8 cellular contexts compared by ENCODE assay signal in the genomic region with DNA sequence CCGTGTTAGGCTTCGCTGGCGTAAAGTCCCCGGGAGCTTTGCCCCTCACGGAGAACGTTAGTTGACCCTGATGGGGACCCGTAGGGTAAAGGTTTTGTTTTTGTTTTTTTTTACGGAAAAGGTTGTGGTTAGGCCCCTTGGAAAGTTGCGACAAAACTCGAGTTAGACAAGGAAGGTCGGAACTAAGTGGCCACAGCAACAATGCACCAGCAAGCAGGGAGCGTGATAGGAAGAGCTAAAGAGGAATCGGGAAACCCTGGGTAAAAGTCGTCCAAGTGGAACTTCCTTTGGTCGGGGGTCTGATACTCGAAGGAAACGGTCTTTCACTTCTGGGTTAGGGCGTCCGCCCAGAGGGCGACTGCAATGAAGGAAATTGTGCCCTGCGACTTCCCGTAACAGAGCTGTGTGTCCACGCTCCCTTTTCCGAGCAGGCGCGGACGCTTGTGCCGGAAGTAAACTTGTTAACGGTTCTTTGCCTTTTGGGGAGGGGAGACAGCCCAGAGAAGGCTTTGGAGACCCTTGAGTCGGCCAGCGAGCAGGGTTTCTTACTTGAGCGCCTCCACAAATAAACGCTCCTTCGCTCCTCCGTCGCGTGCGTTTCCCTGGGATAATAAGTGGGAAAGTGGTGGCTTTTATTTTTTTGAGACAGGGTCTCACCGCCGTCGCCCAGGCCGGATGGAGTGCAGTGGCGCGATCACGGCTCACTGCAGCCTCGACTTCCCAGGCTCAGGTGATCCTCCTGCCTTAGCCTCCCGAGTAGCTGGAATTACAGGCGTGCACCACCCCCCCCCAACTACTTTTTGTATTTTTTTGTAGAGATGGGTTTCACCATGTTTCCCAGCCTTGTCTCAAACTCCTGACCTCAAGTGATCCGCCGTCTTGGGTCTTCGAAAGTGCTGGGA. TPM values are rescaled to one million over a fixed set of nuclear protein-coding genes. Genes with fewer than 3 reads are reported as not detected.
A peak's percentile ranks its signal among the peaks of the same experiment; 100 is the strongest.
DNase-seq lines count a peak whose midpoint lies in the region; ATAC-seq, FAIRE-seq and TF ChIP-seq lines count a peak whose summit lies in the region.

No MANE protein-coding gene starts in this region.

- intact Hi-C loops in endothelial cell of umbilical vein (cut with micrococcal nuclease) = loop anchor here (1.0 kb wide), 4 partner anchors 54 to 119 kb away; partner anchors contain the start of gene TSN

- dilution Hi-C loops in endothelial cell of umbilical vein (cut with MboI; ENCODE audit: extremely low pct_ligation_motif_present, low sequenced_read_pairs) = no loop called here

- H2AFZ ChIP-seq in endothelial cell of umbilical vein (ENCODE audit: low read depth, low read length) = peak overlapping the region; percentile 79

- peak; percentile 41 for ATAC-seq in GM21390 (IDR thresholded peaks at IDR 0.05; ENCODE audit: unreplicated experiment)

- no peaks in the 10 kb centered on the region for H3K9me1 ChIP-seq in endothelial cell of umbilical vein (replicated peaks; ENCODE audit: control insufficient read depth, extremely low read depth, insufficient read depth, low read length)

- peak; percentile 91 for FAIRE-seq in endothelial cell of umbilical vein (lab: Jason Lieb, UNC)

- H3K79me2 ChIP-seq in endothelial cell of umbilical vein (ENCODE audit: control insufficient read depth, insufficient read depth, low read length) = peaks cover 54% of the 10 kb centered on the region

- H3K9ac ChIP-seq in HUES48 (ENCODE audit: low read depth, low read length) = peak overlapping the region; percentile 61
- H3K9ac ChIP-seq in NT2/D1 (ENCODE audit: insufficient read length, low read depth) = peak overlapping the region; percentile 90
- peak overlapping the region; percentile 94 for H3K9ac ChIP-seq in endothelial cell of umbilical vein (replicated peaks; ENCODE audit: extremely low read depth, insufficient read depth, low read length)

- CTCF ChIA-PET in endothelial cell of umbilical vein (lab: Charles Lee) = interaction anchor here (0.7 to 3.9 kb wide), 5 partner anchors 8 to 248 kb away, joined by 3 to 35 read pairs (median 4); partner anchors contain the start of gene RNU4ATAC

- peak overlapping the region; percentile 82 for H3K4me2 ChIP-seq in endothelial cell of umbilical vein (ENCODE audit: insufficient read depth, low read length)

- no peaks in the 10 kb centered on the region for H4K20me1 ChIP-seq in endothelial cell of umbilical vein (replicated peaks; ENCODE audit: control insufficient read depth, extremely low read depth, insufficient read depth, low read length)

- H3K27me3 ChIP-seq in HUES48 (ENCODE audit: control insufficient read depth, insufficient read depth, low read length) (no peaks in the 10 kb centered on the region), NT2/D1 (ENCODE audit: insufficient read depth, insufficient read length) (no peaks in the 10 kb centered on the region), endothelial cell of umbilical vein (ENCODE audit: control insufficient read depth in 2 of 2, insufficient read depth in 2 of 2, low read length in 2 of 2) (no peaks in the 10 kb centered on the region)

- TF ChIP-seq POLR2A in endothelial cell of umbilical vein (IDR thresholded peaks at IDR 0.05; ENCODE audit: low read depth, low read length) = peak; percentile 82

- no peaks in the 10 kb centered on the region for H3K9me3 ChIP-seq in HUES48 (ENCODE audit: control insufficient read depth, insufficient read depth, low read length)
- H3K9me3 ChIP-seq in NT2/D1 (ENCODE audit: insufficient read depth, low read length) = no peaks in the 10 kb centered on the region
- H3K9me3 ChIP-seq in endothelial cell of umbilical vein (replicated peaks; ENCODE audit: control insufficient read depth, insufficient read depth, low read length) = no peaks in the 10 kb centered on the region

- H3K4me1 ChIP-seq in HUES48 (ENCODE audit: control insufficient read depth, insufficient read depth, low read length) = peaks cover 7% of the 10 kb centered on the region; the same call in 1 of the 2 replicates
- no peaks in the 10 kb centered on the region for H3K4me1 ChIP-seq in NT2/D1 (ENCODE audit: insufficient read depth, insufficient read length)
- peaks cover 29% of the 10 kb centered on the region for H3K4me1 ChIP-seq in endothelial cell of umbilical vein (ENCODE audit: control insufficient read depth, extremely low read depth, insufficient read depth, low read length)

- H3K27ac ChIP-seq in HUES48 (ENCODE audit: low read depth, low read length) = peak overlapping the region; percentile 92
- peak overlapping the region; percentile 83 for H3K27ac ChIP-seq in endothelial cell of umbilical vein (ENCODE audit: insufficient read depth, low read depth, low read length)

- H3K4me3 ChIP-seq in HUES48 (ENCODE audit: low read depth, low read length) (peak overlapping the region; percentile 74), NT2/D1 (ENCODE audit: insufficient read length, low read depth) (peak overlapping the region; percentile 86), endothelial cell of umbilical vein (replicated peaks in 1 of 3; ENCODE audit: insufficient read depth in 1 of 3, low read depth in 1 of 3, low read length in 3 of 3) (peak overlapping the region; percentile 54 to 79 (median 74))

- no peak for TF ChIP-seq CTCF in endothelial cell of umbilical vein (IDR thresholded peaks at IDR 0.05; ENCODE audit: extremely low read depth in 1 of 2, insufficient read depth in 1 of 2, low read depth in 1 of 2, low read length in 2 of 2)

- DNase-seq in COR-L47 (lab: John Stamatoyannopoulos, UW) (peak; percentile 87), NT2/D1 (ENCODE audit: low read depth, low spot score) (peak; percentile 71), endothelial cell of umbilical vein (ENCODE audit: low read depth, low spot score) (peak; percentile 93), midbrain (lab: John Stamatoyannopoulos, UW) (peak; percentile 92)
- DNase-seq in activated CD8-positive, alpha-beta memory T cell treated with anti-CD3 and anti-CD28 coated beads, Interleukin-2, amount 50 U/mL, for 24 hours (ENCODE audit: extremely low read depth) = peak; percentile 64
- DNase-seq in stimulated activated CD8-positive, alpha-beta memory T cell treated with anti-CD3 and anti-CD28 coated beads, Interleukin-15, amount 100 ng/mL, for 48 hours (ENCODE audit: low read depth in 2 of 2) = peak; percentile 78

- H3K36me3 ChIP-seq in HUES48 (ENCODE audit: control insufficient read depth, insufficient read depth, low read length) (0 out of 2 replicates have a peak, but pooled peaks cover 3% of the 10 kb centered on the region), NT2/D1 (ENCODE audit: insufficient read depth, insufficient read length, low read length) (no peaks in the 10 kb centered on the region), endothelial cell of umbilical vein (ENCODE audit: control insufficient read depth in 2 of 2, extremely low read depth in 1 of 2, insufficient read depth in 2 of 2, low read length in 2 of 2) (no peaks in the 10 kb centered on the region)

- BruUV-seq in endothelial cell of umbilical vein (replicated peaks; lab: Mats Ljungman, UMichigan) = TSS peak; percentile 69

- POLR2A ChIA-PET in endothelial cell of umbilical vein (lab: Charles Lee) = interaction anchor here (0.7 to 3.5 kb wide), 4 partner anchors 35 to 119 kb away, joined by 3 to 43 read pairs (median 8); partner anchors contain the start of genes NIFK and RNU4ATAC

TF ChIP-seq in endothelial cell of umbilical vein, 7 proteins besides CTCF, POLR2A, EP300 and RAD21:
- TF ChIP-seq, protein P1, sequence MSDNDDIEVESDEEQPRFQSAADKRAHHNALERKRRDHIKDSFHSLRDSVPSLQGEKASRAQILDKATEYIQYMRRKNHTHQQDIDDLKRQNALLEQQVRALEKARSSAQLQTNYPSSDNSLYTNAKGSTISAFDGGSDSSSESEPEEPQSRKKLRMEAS (IDR thresholded peaks at IDR 0.05; ENCODE audit: insufficient read depth, insufficient read length) = peak; percentile 57
- TF ChIP-seq POLR2AphosphoS5 (IDR thresholded peaks at IDR 0.05; ENCODE audit: insufficient read depth, low read depth, low read length) = peak; percentile 54
- no peak for TF ChIP-seq MYC (IDR thresholded peaks at IDR 0.05; ENCODE audit: low read depth, low read length)

RNA-seq across cellular contexts. Expression of gene CLASP1, which starts 0.6 kb away (rescaled TPM):
- 54.8 and 57.9 TPM in 2 replicates for total RNA-seq in endothelial cell of umbilical vein
- polyA plus RNA-seq in endothelial cell of umbilical vein = 6.9 and 10.0 TPM in 2 replicates
- 9.4 and 9.7 TPM in 2 replicates for polyA plus RNA-seq in endothelial cell of umbilical vein (2011; cell fraction: cytosol; rRNA removed)
- polyA plus RNA-seq in endothelial cell of umbilical vein (2011; cell fraction: nucleus; rRNA removed) = 35.8 and 39.1 TPM in 2 replicates
- polyA plus RNA-seq in endothelial cell of umbilical vein (2012) = 31.0 and 32.9 TPM in 2 replicates
- 70.2 and 73.8 TPM in 2 replicates for polyA minus RNA-seq in endothelial cell of umbilical vein
- polyA minus RNA-seq in endothelial cell of umbilical vein (2011; cell fraction: cytosol; rRNA and poly(A)+ RNA removed) = 8.1 TPM
- 151 and 184 TPM in 2 replicates for polyA minus RNA-seq in endothelial cell of umbilical vein (2011; cell fraction: nucleus; rRNA and poly(A)+ RNA removed)

Comparison
In these comparisons a context has a peak if more than half of its experiments do, and no peak if none do; other contexts are left out.
1. Peak in every context shown above with its lines: DNase-seq, ATAC-seq, H3K4me3 ChIP-seq and H3K27ac ChIP-seq.